7 cellular contexts compared by ENCODE assay signal in genomic region chr16:49484454-49484853, GRCh38.
A peak's percentile ranks its signal among the peaks of the same experiment; 100 is the strongest.
DNase-seq lines count a peak whose midpoint lies in the region; ATAC-seq and TF ChIP-seq lines count a peak whose summit lies in the region.

No MANE protein-coding gene starts in this region.

- peaks cover 11 to 16% (median 13%) of the 10 kb centered on the region in 4 donors for H3K4me1 ChIP-seq in esophagus muscularis mucosa

- intact Hi-C loops in esophagus muscularis mucosa (cut with DNase I), result no loop called here

- TF ChIP-seq CTCF in esophagus muscularis mucosa (IDR thresholded peaks at IDR 0.05) (peak in 1 of 3 experiments; percentile 6), nephron progenitor cell (IDR thresholded peaks at IDR 0.05) (no peak)

- peak overlapping the region; percentile 64 to 78 (median 68) for H3K27ac ChIP-seq in esophagus muscularis mucosa (replicated peaks in 1 of 4)

- no peaks in the 10 kb centered on the region for H3K9me3 ChIP-seq in esophagus muscularis mucosa

- WGBS in esophagus muscularis mucosa, result 2% methylated on average over 12 of the region's 18 CpGs

- H3K27ac Mint-ChIP-seq in nephron progenitor cell, result no peak overlapping the region

- H3K36me3 ChIP-seq in esophagus muscularis mucosa, result no peaks in the 10 kb centered on the region

- peak; percentile 59 for ATAC-seq in GM19455 (IDR thresholded peaks at IDR 0.05; ENCODE audit: unreplicated experiment)

- H3K4me1 Mint-ChIP-seq in nephron progenitor cell, result no peaks in the 10 kb centered on the region

- H3K4me3 Mint-ChIP-seq in nephron progenitor cell, result peak overlapping the region; percentile 61

- peaks cover 36% of the 10 kb centered on the region for H3K27me3 Mint-ChIP-seq in nephron progenitor cell (ENCODE audit: low read depth, poor library complexity)

- TF ChIP-seq POLR2A in esophagus muscularis mucosa (IDR thresholded peaks at IDR 0.05; ENCODE audit: low read depth), result no peak

- H3K27me3 ChIP-seq in esophagus muscularis mucosa, result no peaks in the 10 kb centered on the region

- DNase-seq in NCI-H2171 (lab: John Stamatoyannopoulos, UW) (peak; percentile 20), esophagus muscularis mucosa (ENCODE audit: extremely low spot score) (no peak), nephron progenitor cell (peak; percentile 83), DMS79 (lab: John Stamatoyannopoulos, UW) (no peak)
- DNase-seq in central memory CD4-positive, alpha-beta T cell, result no peak
- DNase-seq in NK-92 treated with Interleukin-12 subunit alpha and Interleukin-12 subunit beta, amount 100 ng/mL, for 24 hours (lab: John Stamatoyannopoulos, UW), result no peak

- H3K4me3 ChIP-seq in esophagus muscularis mucosa, result peak overlapping the region; percentile 35 to 52 (median 44)

- no peaks in the 10 kb centered on the region for H3K9me3 Mint-ChIP-seq in nephron progenitor cell

- H3K36me3 Mint-ChIP-seq in nephron progenitor cell (ENCODE audit: low read depth), result peaks cover 9% of the 10 kb centered on the region

- TF ChIP-seq EP300 in esophagus muscularis mucosa (IDR thresholded peaks at IDR 0.05), result no peak

Comparison
In these comparisons a context has a peak if more than half of its experiments do, and no peak if none do; other contexts are left out.
1. DNase-seq: peak in NCI-H2171 (single experiment) and nephron progenitor cell (single experiment); none in esophagus muscularis mucosa (single experiment), DMS79 (single experiment), central memory CD4-positive, alpha-beta T cell (single experiment) and NK-92 treated with Interleukin-12 subunit alpha and Interleukin-12 subunit beta, amount 100 ng/mL, for 24 hours (single experiment).